8 cellular contexts compared by ENCODE assay signal in the genomic region with DNA sequence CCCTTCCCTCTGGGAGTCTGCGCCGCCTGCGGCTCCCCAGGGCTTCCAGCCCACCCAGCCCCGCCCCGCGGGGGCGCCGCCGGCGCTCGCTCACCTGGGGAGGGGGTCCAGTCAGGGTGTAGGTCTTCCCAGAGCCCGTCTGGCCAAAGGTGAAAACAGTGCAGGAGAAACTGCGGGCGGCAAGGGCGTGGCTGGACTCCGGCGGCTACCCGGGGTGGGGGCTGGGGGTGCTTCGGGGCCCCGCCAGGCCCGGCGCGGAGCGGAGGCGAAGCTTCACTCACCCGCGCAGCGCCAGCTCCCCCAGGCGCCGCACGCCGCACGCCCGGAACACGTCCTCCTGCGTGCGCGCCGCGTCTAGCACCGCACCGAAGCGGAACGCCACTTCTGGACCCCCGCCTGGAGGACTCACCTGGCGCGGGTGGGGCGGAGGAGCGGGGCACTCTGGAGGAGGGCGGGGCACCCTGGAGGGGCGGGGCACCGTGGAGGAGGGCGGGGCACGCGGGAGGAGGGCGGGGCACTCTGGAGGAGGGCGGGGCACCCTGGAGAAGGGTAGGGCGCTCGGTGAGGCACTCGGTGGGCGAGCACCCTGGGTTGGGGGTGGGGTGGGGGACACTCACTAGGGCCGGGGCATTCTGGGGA. TPM values are rescaled to one million over a fixed set of nuclear protein-coding genes. Genes with fewer than 3 reads are reported as not detected.
A peak's percentile ranks its signal among the peaks of the same experiment; 100 is the strongest.
DNase-seq lines count a peak whose midpoint lies in the region; ATAC-seq and TF ChIP-seq lines count a peak whose summit lies in the region.

No MANE protein-coding gene starts in this region.

- H4K20me1 ChIP-seq in H9 (ENCODE audit: control insufficient read depth, insufficient read depth, insufficient read length): no peaks in the 10 kb centered on the region
- H4K20me1 ChIP-seq in neural progenitor cell (ENCODE audit: low read depth): no peaks in the 10 kb centered on the region

- H3K4me1 ChIP-seq in H9 (ENCODE audit: insufficient read depth, low read length) (0 out of 2 replicates have a peak, but pooled peaks cover 2% of the 10 kb centered on the region), neural progenitor cell (peaks cover 11% of the 10 kb centered on the region)

- H3K27ac ChIP-seq in H9 (ENCODE audit: insufficient read length, low read depth, low read length): no peak overlapping the region
- no peak overlapping the region for H3K27ac ChIP-seq in neural progenitor cell

- H3K36me3 Mint-ChIP-seq in H9 (ENCODE audit: insufficient read depth in 1 of 3, low read depth in 3 of 3): peaks cover 2 to 11% (median 3%) of the 10 kb centered on the region in 3 experiments; a peak in 4 of 7 replicates
- peaks cover 5% of the 10 kb centered on the region for H3K36me3 Mint-ChIP-seq in neural progenitor cell

- no peak overlapping the region for H2BK12ac ChIP-seq in H9 (ENCODE audit: insufficient read length, low read depth, low read length)

- H3K4me3 Mint-ChIP-seq in H9 (peak overlapping the region; percentile 74 to 87), neural progenitor cell (peak overlapping the region; percentile 79)

- no peak overlapping the region for H4K5ac ChIP-seq in H9 (ENCODE audit: insufficient read length, low read depth, low read length)

- no peak for TF ChIP-seq CTCF in H9 (conservative IDR thresholded peaks at IDR 0.05)
- TF ChIP-seq CTCF in fibroblast of the aortic adventitia (IDR thresholded peaks at IDR 0.05; ENCODE audit: insufficient read depth, low read length): no peak
- no peak for TF ChIP-seq CTCF in neural progenitor cell (IDR thresholded peaks at IDR 0.05)

- H3K79me2 ChIP-seq in H9 (ENCODE audit: insufficient read depth, low read length) (no peaks in the 10 kb centered on the region), neural progenitor cell (ENCODE audit: low read depth) (no peaks in the 10 kb centered on the region)

- H3K27me3 ChIP-seq in H9 (ENCODE audit: insufficient read depth, low read length) (peaks cover 3% of the 10 kb centered on the region; the same call in 1 of the 2 replicates), neural progenitor cell (peaks cover 61% of the 10 kb centered on the region)

- peak overlapping the region; percentile 30 for H3K4me2 ChIP-seq in H9 (ENCODE audit: insufficient read depth, insufficient read length, low read length)
- H3K4me2 ChIP-seq in neural progenitor cell: peak overlapping the region; percentile 96

- no peak overlapping the region for H2BK5ac ChIP-seq in H9 (ENCODE audit: insufficient read length, low read length)

- H2AK5ac ChIP-seq in H9 (ENCODE audit: insufficient read length, low read length): no peak overlapping the region

- H4K91ac ChIP-seq in H9 (ENCODE audit: insufficient read length, low read depth, low read length): no peak overlapping the region

- H3K27me3 Mint-ChIP-seq in H9 (ENCODE audit: low read depth) (peaks cover 62% of the 10 kb centered on the region), neural progenitor cell (ENCODE audit: insufficient read depth, low read depth) (peaks cover 33% of the 10 kb centered on the region)

- H3K9me3 ChIP-seq in H9 (ENCODE audit: control insufficient read depth, low read depth, low read length) (no peaks in the 10 kb centered on the region), neural progenitor cell (ENCODE audit: low read depth) (no peaks in the 10 kb centered on the region)

- H2AFZ ChIP-seq in H9 (ENCODE audit: low read length) (no peak overlapping the region), neural progenitor cell (replicated peaks) (peak overlapping the region; percentile 81)

- peaks cover 10% of the 10 kb centered on the region for H3F3A ChIP-seq in neural progenitor cell (ENCODE audit: low read depth)

- H3K4me3 ChIP-seq in fibroblast of the aortic adventitia (ENCODE audit: low read depth, low read length) (peak overlapping the region; percentile 50), neural progenitor cell (peak overlapping the region; percentile 63)

- no peak overlapping the region for H3K4ac ChIP-seq in H9 (ENCODE audit: low read depth, low read length)

- no peak overlapping the region for H2BK15ac ChIP-seq in H9 (ENCODE audit: low read depth, low read length)

- DNase-seq in H9 (peak; percentile 77), RKO (ENCODE audit: low spot score) (peak; percentile 48), fibroblast of the aortic adventitia (ENCODE audit: low read depth) (no peak), neural progenitor cell (ENCODE audit: low spot score) (peak; percentile 80), KG1 (lab: John Stamatoyannopoulos, UW) (no peak)

- no peak overlapping the region for H3K23ac ChIP-seq in H9 (ENCODE audit: insufficient read length, low read depth, low read length)

- WGBS in H9 (ENCODE audit: extremely low coverage, insufficient read length, low lambda C conversion rate): no CpG with 5 or more reads among the region's 62 CpGs

- no peak overlapping the region for H3K56ac ChIP-seq in H9 (ENCODE audit: insufficient read length, low read depth, low read length)

- peaks cover 7% of the 10 kb centered on the region for H3K23me2 ChIP-seq in H9 (ENCODE audit: insufficient read length, low read depth, low read length, poor library complexity, severe bottlenecking)

- no peak overlapping the region for H2BK120ac ChIP-seq in H9 (ENCODE audit: low read depth, low read length, poor library complexity, severe bottlenecking)

- no peaks in the 10 kb centered on the region for H3K36me3 ChIP-seq in neural progenitor cell

- no peak overlapping the region for H3K18ac ChIP-seq in H9 (ENCODE audit: insufficient read length, low read depth, low read length)

- H2BK20ac ChIP-seq in H9 (ENCODE audit: low read depth, low read length, poor library complexity, severe bottlenecking): no peak overlapping the region

- H3K79me1 ChIP-seq in H9 (ENCODE audit: insufficient read depth, low read depth, low read length, poor library complexity, severe bottlenecking): no peaks in the 10 kb centered on the region

- H3K4me1 Mint-ChIP-seq in H9: peaks cover 8 to 22% of the 10 kb centered on the region in 2 experiments
- peaks cover 13% of the 10 kb centered on the region for H3K4me1 Mint-ChIP-seq in neural progenitor cell

- no peak overlapping the region for H3T11ph ChIP-seq in H9 (ENCODE audit: low read length)

- no peak overlapping the region for H3K14ac ChIP-seq in H9 (ENCODE audit: insufficient read depth, low read length)

- ATAC-seq in GM21447 (IDR thresholded peaks at IDR 0.05; ENCODE audit: unreplicated experiment) (no peak), GM19351 (IDR thresholded peaks at IDR 0.05; ENCODE audit: unreplicated experiment) (no peak), GM21423 (IDR thresholded peaks at IDR 0.05; ENCODE audit: unreplicated experiment) (no peak)

- peaks cover 12% of the 10 kb centered on the region in 2 experiments for H3K9me3 Mint-ChIP-seq in H9
- H3K9me3 Mint-ChIP-seq in neural progenitor cell: peaks cover 11% of the 10 kb centered on the region

- H3K27ac Mint-ChIP-seq in H9 (no peak overlapping the region), neural progenitor cell (no peak overlapping the region)

- H4K8ac ChIP-seq in H9 (replicated peaks; ENCODE audit: insufficient read length, low read depth, low read length): no peak overlapping the region

- H3K9ac ChIP-seq in H9 (ENCODE audit: extremely low read depth, insufficient read length, low read length) (no peak overlapping the region), neural progenitor cell (no peak overlapping the region)

RNA-seq across cellular contexts. Expression of a gene that starts 1.0 kb away (rescaled TPM):
- 1.8 and 3.3 TPM in 2 replicates for total RNA-seq in H9 (2021)
- not detected in 2 replicates for total RNA-seq in fibroblast of the aortic adventitia (ENCODE audit: low replicate concordance)
- total RNA-seq in neural progenitor cell (ENCODE audit: low replicate concordance): 0.56 and 0.59 TPM in 2 replicates

RNA-seq across cellular contexts. Expression of a gene that starts 20.0 kb away (rescaled TPM):
- 0.20 and 0.81 TPM in 2 replicates for total RNA-seq in H9 (2021)
- 0.27 TPM in 1 of 2 replicates, not detected in the other for total RNA-seq in fibroblast of the aortic adventitia (ENCODE audit: low replicate concordance)
- 0.56 TPM in 1 of 2 replicates, not detected in the other for total RNA-seq in neural progenitor cell (ENCODE audit: low replicate concordance)

RNA-seq across cellular contexts. Expression of a gene that starts 57.2 kb away (rescaled TPM):
- total RNA-seq in H9 (2021): 17.5 and 17.9 TPM in 2 replicates
- total RNA-seq in fibroblast of the aortic adventitia (ENCODE audit: low replicate concordance): 2.1 and 9.6 TPM in 2 replicates
- 4.3 and 16.2 TPM in 2 replicates for total RNA-seq in neural progenitor cell (ENCODE audit: low replicate concordance)

Comparison
In these comparisons a context has a peak if more than half of its experiments do, and no peak if none do; other contexts are left out.
1. DNase-seq: peak in H9 (single experiment), RKO (single experiment) and neural progenitor cell (single experiment); none in fibroblast of the aortic adventitia (single experiment) and KG1 (single experiment).